Comparison of ENCODE assay signal across 18 cellular contexts in the genomic region with DNA sequence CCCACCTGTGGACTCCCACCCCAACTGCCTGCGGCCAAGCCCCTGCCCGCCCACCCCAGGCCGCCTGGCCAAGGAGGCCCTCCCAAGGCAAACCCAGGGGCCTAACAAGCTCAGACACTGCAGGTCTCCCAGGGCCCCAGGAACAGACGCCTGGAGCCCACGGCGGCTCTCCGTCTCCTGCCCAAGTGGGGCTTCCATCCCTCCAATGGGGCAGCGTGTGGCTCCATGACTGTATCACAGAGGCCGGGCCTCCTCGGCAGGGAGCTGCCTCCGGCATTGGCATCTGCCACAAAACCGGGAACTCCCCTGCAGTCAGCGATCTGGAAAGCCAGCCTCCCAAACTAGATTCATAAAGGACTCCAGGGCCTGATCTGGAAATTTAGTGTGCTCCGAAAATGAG.
A peak's percentile ranks its signal among the peaks of the same experiment; 100 is the strongest.
DNase-seq lines count a peak whose midpoint lies in the region; ATAC-seq and TF ChIP-seq lines count a peak whose summit lies in the region.
"Had no signal": no experiment of that assay in that cellular context is flagged by ENCODE, and none has a peak within 500 bp of the region (broad histone marks: within the 10 kb centered on the region; RNA-seq: fewer than 3 reads in every experiment).

No MANE protein-coding gene starts in this region.

- ATAC-seq in left ventricle myocardium superior (no peak), right cardiac atrium (no peak)
- ATAC-seq: HCT116 had no signal

- no peak overlapping the region for H3K4me3 ChIP-seq in right cardiac atrium (ENCODE audit: low read length)

- H3K4me1 ChIP-seq in right cardiac atrium (ENCODE audit: control insufficient read depth, insufficient read depth, low read length): peaks cover 2% of the 10 kb centered on the region
- H3K4me1 ChIP-seq: BE2C had no signal

- no peak for TF ChIP-seq RAD21 in Ishikawa (IDR thresholded peaks at IDR 0.05; ENCODE audit: low read depth)

- no peaks in the 10 kb centered on the region for H3K9me3 ChIP-seq in right cardiac atrium (ENCODE audit: control insufficient read depth, low read length)
- H3K9me3 ChIP-seq: BE2C had no signal

- DNase-seq in left ventricle myocardium superior: peak; percentile 25
- no peak for DNase-seq in right cardiac atrium
- peak; percentile 48 for DNase-seq in left kidney (ENCODE audit: low read depth, low spot score)
- no peak for DNase-seq in NK-92 treated with Interleukin-12 subunit alpha and Interleukin-12 subunit beta, amount 100 ng/mL, for 24 hours (lab: John Stamatoyannopoulos, UW)
- no peak for DNase-seq in activated naive CD4-positive, alpha-beta T cell treated with Interleukin-2 at 50 U/mL for 16 hours
- no peak for DNase-seq in GM20000 (ENCODE audit: low spot score)
- DNase-seq: ACHN; BE2C; CD4-positive, alpha-beta memory T cell; DMS153; DMS79; GDM1; GOT3; H7; HFFc6; IMR-90 had no signal

- no peak overlapping the region for H3K27ac ChIP-seq in right cardiac atrium (ENCODE audit: low read length)

- TF ChIP-seq CTCF in GM20000 (IDR thresholded peaks at IDR 0.05; ENCODE audit: extremely low read depth, missing control alignments): no peak

- intact Hi-C loops in left ventricle myocardium superior (cut with micrococcal nuclease) (no loop called here), right cardiac atrium (cut with DNase I) (no loop called here)

- peak; percentile 16; the same call in 1 of the 2 replicates for TF ChIP-seq EP300 in Ishikawa (IDR thresholded peaks at IDR 0.05; ENCODE audit: borderline replicate concordance)

- WGBS in right cardiac atrium: 94% methylated on average over 14 of the region's 14 CpGs

- no peaks in the 10 kb centered on the region for H3K27me3 ChIP-seq in right cardiac atrium (ENCODE audit: control insufficient read depth, insufficient read depth)
- H3K27me3 ChIP-seq: BE2C had no signal

TF ChIP-seq in Ishikawa, 13 proteins besides CTCF, POLR2A, EP300 and RAD21:
- TF ChIP-seq CREB1 (IDR thresholded peaks at IDR 0.05; ENCODE audit: low read depth) (no peak), USF1 (IDR thresholded peaks at IDR 0.05) (no peak), EGR1 (IDR thresholded peaks at IDR 0.05) (no peak), NFIC (IDR thresholded peaks at IDR 0.05) (0 out of 2 replicates have a peak, but pooled peaks have one; percentile 12), ZBTB7A (IDR thresholded peaks at IDR 0.05; ENCODE audit: low read depth) (no peak)
- TF ChIP-seq, protein P1, sequence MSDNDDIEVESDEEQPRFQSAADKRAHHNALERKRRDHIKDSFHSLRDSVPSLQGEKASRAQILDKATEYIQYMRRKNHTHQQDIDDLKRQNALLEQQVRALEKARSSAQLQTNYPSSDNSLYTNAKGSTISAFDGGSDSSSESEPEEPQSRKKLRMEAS (IDR thresholded peaks at IDR 0.05): no peak

Comparison
In these comparisons a context has a peak if more than half of its experiments do, and no peak if none do; other contexts are left out.
1. DNase-seq: peak in left ventricle myocardium superior (single experiment) and left kidney (single experiment); none in right cardiac atrium (0 of 3), NK-92 treated with Interleukin-12 subunit alpha and Interleukin-12 subunit beta, amount 100 ng/mL, for 24 hours (single experiment), activated naive CD4-positive, alpha-beta T cell treated with Interleukin-2 at 50 U/mL for 16 hours (single experiment) and GM20000 (single experiment).